Comparison of ENCODE assay signal across 19 cellular contexts in the genomic region with DNA sequence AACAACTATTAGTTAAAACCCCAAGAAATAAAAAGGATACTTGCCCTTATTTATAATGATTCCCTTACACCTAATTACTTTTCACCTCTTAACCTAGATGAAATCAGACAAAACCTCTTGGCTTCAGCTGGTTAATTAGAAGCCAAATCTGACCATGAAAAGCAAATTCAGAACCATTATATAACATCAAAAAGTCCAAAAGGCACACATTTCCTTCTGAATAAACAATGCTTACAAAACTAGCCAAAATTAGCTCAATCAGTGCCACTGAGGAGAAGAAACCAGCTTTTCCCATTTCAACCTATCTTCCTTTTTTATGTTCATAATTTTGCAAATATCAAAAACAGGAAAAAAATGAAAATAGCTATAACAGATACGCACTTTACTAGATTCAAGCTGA.
"Had no signal": no experiment of that assay in that cellular context is flagged by ENCODE, and none has a peak within 500 bp of the region (broad histone marks: within the 10 kb centered on the region; RNA-seq: fewer than 3 reads in every experiment).

No MANE protein-coding gene starts in this region.

- DNase-seq: activated CD4-positive, alpha-beta T cell treated with anti-CD3 and anti-CD28 coated beads for 48 hours; activated CD4-positive, CD25-positive, alpha-beta regulatory T cell; activated CD8-positive, alpha-beta T cell treated with anti-CD3 and anti-CD28 coated beads, Interleukin-2, amount 10 ng/mL, durations not matched to agents 7 days and 5 days; activated naive CD4-positive, alpha-beta T cell treated with Interleukin-2 at 50 U/mL for 16 hours; activated T-cell treated with anti-CD3 and anti-CD28 coated beads, Interleukin-2, amount 50 U/mL, for 24 hours; anterior cingulate cortex; gastrocnemius medialis; head of caudate nucleus; lower lobe of right lung; midbrain; nephron progenitor cell; nucleus accumbens; retina; stimulated activated CD4-positive, alpha-beta T cell treated with anti-CD3 and anti-CD28 coated beads, Interleukin-2, amount 100 ng/mL, for 48 hours; T-helper 1 cell; T-helper 9 cell; trophoblast cell had no signal

- H3K4me3 ChIP-seq: coronary artery, gastrocnemius medialis, lower lobe of right lung had no signal

- H3K36me3 ChIP-seq: gastrocnemius medialis, lower lobe of right lung had no signal

- H3K27ac ChIP-seq: coronary artery, gastrocnemius medialis, lower lobe of right lung had no signal

- H3K4me1 ChIP-seq: gastrocnemius medialis, lower lobe of right lung had no signal

- ATAC-seq: activated CD8-positive, alpha-beta T cell treated with anti-CD3 and anti-CD28 coated beads, Interleukin-2, amount 10 ng/mL, durations not matched to agents 7 days and 5 days; esophagus mucosa; gastrocnemius medialis; lower lobe of right lung had no signal

- H3K9me3 ChIP-seq: gastrocnemius medialis, lower lobe of right lung had no signal
